Comparison of ENCODE assay signal across 8 cellular contexts in genomic region chr7:129089521-129090212, GRCh38. TPM values are rescaled to one million over a fixed set of nuclear protein-coding genes. Genes with fewer than 3 reads are reported as not detected.
A peak's percentile ranks its signal among the peaks of the same experiment; 100 is the strongest.
DNase-seq lines count a peak whose midpoint lies in the region; ATAC-seq and TF ChIP-seq lines count a peak whose summit lies in the region.

No MANE protein-coding gene starts in this region.

- H3K27me3 ChIP-seq in Loucy (ENCODE audit: insufficient read depth, low read length, poor library complexity, severe bottlenecking) (no peaks in the 10 kb centered on the region), left lung (peaks cover 0 to 27% of the 10 kb centered on the region in 2 donors), right cardiac atrium (ENCODE audit: control insufficient read depth, insufficient read depth) (no peaks in the 10 kb centered on the region)

- H3K36me3 ChIP-seq in Loucy (ENCODE audit: insufficient read depth, low read length) (no peaks in the 10 kb centered on the region), left lung (no peaks in the 10 kb centered on the region)

- no peak overlapping the region for H3K9ac ChIP-seq in Loucy (ENCODE audit: low read depth, low read length, poor library complexity, severe bottlenecking)

- WGBS in right cardiac atrium, result 41% methylated on average over 4 of the region's 4 CpGs

- H3K4me3 ChIP-seq in Loucy (ENCODE audit: low read length, poor library complexity, severe bottlenecking) (no peak overlapping the region), left lung (no peak overlapping the region), right cardiac atrium (ENCODE audit: low read length) (no peak overlapping the region)

- H3F3A ChIP-seq in Loucy (ENCODE audit: low read depth), result no peaks in the 10 kb centered on the region

- DNase-seq in H4 (ENCODE audit: low spot score) (peak; percentile 63), left lung (no peak), activated gamma-delta T cell treated with Interleukin-2 at 50 U/mL for 16 hours (no peak), NCI-H2107 (lab: John Stamatoyannopoulos, UW) (no peak), right cardiac atrium (no peak)
- DNase-seq in activated CD4-positive, CD25-positive, alpha-beta regulatory T cell treated with anti-CD3 and anti-CD28 coated beads, Interleukin-2, amount 50 U/mL, for 72 hours, result no peak

- intact Hi-C loops in left lung (cut with DNase I), result loop anchor here in 1 of 2 donors (5.0 kb wide), 1 partner anchor 187 kb away; no protein-coding TSS in a partner anchor
- intact Hi-C loops in right cardiac atrium (cut with DNase I), result loop anchor here (5.0 to 10.0 kb wide), 4 partner anchors 175 to 195 kb away; partner anchors contain the start of gene KCP (in 1 of the 4)

- no peaks in the 10 kb centered on the region for H3K9me3 ChIP-seq in Loucy (ENCODE audit: insufficient read depth, low read depth, low read length)
- no peaks in the 10 kb centered on the region for H3K9me3 ChIP-seq in left lung
- H3K9me3 ChIP-seq in right cardiac atrium (ENCODE audit: control insufficient read depth, low read length), result no peaks in the 10 kb centered on the region

- ATAC-seq in GM18861 (IDR thresholded peaks at IDR 0.05; ENCODE audit: unreplicated experiment), result peak; percentile 63
- peak; percentile 59 for ATAC-seq in left lung
- ATAC-seq in right cardiac atrium, result no peak

- peak overlapping the region; percentile 27; the same call in 1 of the 2 replicates for H2AFZ ChIP-seq in Loucy (ENCODE audit: low read length)

- H3K4me1 ChIP-seq in Loucy (ENCODE audit: insufficient read depth, low read length, poor library complexity, severe bottlenecking) (peaks cover 5% of the 10 kb centered on the region), left lung (peaks cover 0 to 31% of the 10 kb centered on the region in 2 donors), right cardiac atrium (ENCODE audit: control insufficient read depth, insufficient read depth, low read length) (no peaks in the 10 kb centered on the region)

- H3K9me2 ChIP-seq in Loucy (replicated peaks; ENCODE audit: low read depth, low read length), result no peaks in the 10 kb centered on the region

- no peaks in the 10 kb centered on the region for H3K79me2 ChIP-seq in Loucy (ENCODE audit: insufficient read depth, low read length)

- H3K27ac ChIP-seq in left lung, result peak overlapping the region in 1 of 2 donors; percentile 75
- no peak overlapping the region for H3K27ac ChIP-seq in right cardiac atrium (ENCODE audit: low read length)

- no peak for TF ChIP-seq CTCF in Loucy (conservative IDR thresholded peaks at IDR 0.05; ENCODE audit: low read length)
- no peak for TF ChIP-seq CTCF in left lung (IDR thresholded peaks at IDR 0.05)

- peak overlapping the region; percentile 10 for H3K4me2 ChIP-seq in Loucy (ENCODE audit: low read depth, low read length, poor library complexity, severe bottlenecking)

- no peaks in the 10 kb centered on the region for H4K20me1 ChIP-seq in Loucy (ENCODE audit: insufficient read depth, low read length, poor library complexity, severe bottlenecking)

RNA-seq across cellular contexts. Expression of gene TNPO3, which starts 34.8 kb away (rescaled TPM):
- total RNA-seq in H4 (2014; rRNA removed; shearing (Covaris generic)), result 54.5 and 57.5 TPM in 2 replicates
- 10 to 100 TPM; 34.9 to 38.7 TPM for total RNA-seq in left lung
- total RNA-seq in right cardiac atrium, result 10 to 100 TPM; 23.0 to 29.5 (median 27.2) TPM
- 12.2 TPM for polyA plus RNA-seq in right cardiac atrium

RNA-seq across cellular contexts. Expression of gene TSPAN33, which starts 54.8 kb away (rescaled TPM):
- total RNA-seq in H4 (2014; rRNA removed; shearing (Covaris generic)), result 9.4 and 11.2 TPM in 2 replicates
- total RNA-seq in left lung, result 1 to 10 TPM; 2.3 to 4.5 TPM
- 10 to 100 TPM; 12.8 to 17.8 (median 13.2) TPM for total RNA-seq in right cardiac atrium
- 7.4 TPM for polyA plus RNA-seq in right cardiac atrium

Comparison
In these comparisons a context has a peak if more than half of its experiments do, and no peak if none do; other contexts are left out.
1. ATAC-seq: peak in GM18861 (single experiment) and left lung (single experiment); none in right cardiac atrium (0 of 2).